Comparison of ENCODE assay signal across 1 cellular context in genomic region chr1:40872266-40872665, GRCh38.
TF ChIP-seq lines count a peak whose summit lies in the region.

No MANE protein-coding gene starts in this region.

TF ChIP-seq in IMR-90, 13 proteins besides CTCF, POLR2A, EP300 and RAD21 (continued from another document):
- TF ChIP-seq CEBPB (IDR thresholded peaks at IDR 0.05; ENCODE audit: low read depth, low read length) (no peak), SMC3 (IDR thresholded peaks at IDR 0.05; ENCODE audit: low read depth, low read length) (no peak), CHD1 (IDR thresholded peaks at IDR 0.05; ENCODE audit: low read depth, low read length) (no peak), NFE2L2 (IDR thresholded peaks at IDR 0.05; ENCODE audit: low read depth, low read length) (no peak)
